ENCODE assay signal across 31 cellular contexts in the genomic region with DNA sequence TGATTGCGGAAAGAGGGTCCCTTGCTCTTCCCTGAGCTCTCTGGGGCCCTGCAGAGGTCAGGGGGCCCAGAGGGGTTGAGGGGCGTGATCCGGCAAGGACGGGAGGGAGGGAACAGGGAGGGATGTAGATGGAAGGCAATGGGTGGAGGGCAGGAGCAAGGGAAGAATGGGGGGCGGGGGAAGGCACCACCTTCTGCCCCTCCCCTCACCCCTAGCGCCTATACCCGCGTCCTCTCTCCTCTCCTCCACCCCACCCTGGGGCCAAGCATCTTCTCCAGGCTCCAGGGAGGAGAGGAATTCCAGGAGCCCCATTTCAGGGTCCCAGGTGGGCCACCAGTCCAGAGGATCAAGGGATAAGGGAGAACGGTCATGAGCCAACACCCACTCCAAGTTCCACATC. TPM values are rescaled to one million over a fixed set of nuclear protein-coding genes. Genes with fewer than 3 reads are reported as not detected.
"Had no signal": no experiment of that assay in that cellular context is flagged by ENCODE, and none has a peak within 500 bp of the region (broad histone marks: within the 10 kb centered on the region; RNA-seq: fewer than 3 reads in every experiment).

No MANE protein-coding gene starts in this region.

- ATAC-seq: activated naive CD8-positive, alpha-beta T cell treated with anti-CD3 and anti-CD28 coated beads, Interleukin-2, amount 50 U/mL, for 24 hours; foreskin keratinocyte; left lung; stimulated activated naive CD8-positive, alpha-beta T cell treated with anti-CD3 and anti-CD28 coated beads, Interleukin-15, Interleukin-2, amounts not matched to agents 100 U/mL and 50 U/mL, for 24 hours had no signal

- H3K79me2 ChIP-seq: parathyroid adenoma had no signal

- H3K4me3 ChIP-seq: esophagus muscularis mucosa, heart right ventricle, left lung, lung, right atrium auricular region, testis, upper lobe of left lung had no signal

- H3K9ac ChIP-seq: parathyroid adenoma had no signal

- H3K27me3 ChIP-seq: esophagus muscularis mucosa, right atrium auricular region, testis, upper lobe of left lung had no signal

- H3K36me3 ChIP-seq: esophagus muscularis mucosa, heart right ventricle, left lung, right atrium auricular region, upper lobe of left lung had no signal

- H3K4me1 ChIP-seq: foreskin keratinocyte, left lung, parathyroid adenoma, upper lobe of left lung had no signal

- H3K27ac Mint-ChIP-seq: activated CD4-positive, alpha-beta memory T cell treated with anti-CD3 and anti-CD28 coated beads, Interleukin-2, amount 10 ng/mL, durations not matched to agents 7 days and 5 days; activated CD4-positive, alpha-beta T cell treated with anti-CD3 and anti-CD28 coated beads, Interleukin-2, amount 10 ng/mL, durations not matched to agents 24 days and 14 days; activated naive CD4-positive, alpha-beta T cell treated with anti-CD3 and anti-CD28 coated beads, Interleukin-2, amount 50 U/mL, for 24 hours; activated naive CD8-positive, alpha-beta T cell treated with anti-CD3 and anti-CD28 coated beads, Interleukin-2, amount 50 U/mL, for 24 hours; activated T-helper 2 cell treated with anti-CD3 and anti-CD28 coated beads, Interferon-gamma antibody, Interleukin-2, Interleukin-4, amounts not matched to agents 10 μg/mL and 5 μg/mL and 100 μg/mL, durations not matched to agents 14 hours and 24 hours and 36 hours had no signal

- H3K9me3 ChIP-seq: esophagus muscularis mucosa, heart right ventricle, left lung, right atrium auricular region, testis, upper lobe of left lung had no signal

- H3K27ac ChIP-seq: esophagus muscularis mucosa, foreskin keratinocyte, left lung, parathyroid adenoma, testis, upper lobe of left lung had no signal

- H3K4me1 Mint-ChIP-seq: activated CD4-positive, alpha-beta memory T cell treated with anti-CD3 and anti-CD28 coated beads, Interleukin-2, amount 10 ng/mL, durations not matched to agents 7 days and 5 days; activated CD4-positive, alpha-beta T cell treated with anti-CD3 and anti-CD28 coated beads, Interleukin-2, amount 10 ng/mL, durations not matched to agents 24 days and 14 days; activated naive CD4-positive, alpha-beta T cell treated with anti-CD3 and anti-CD28 coated beads, Interleukin-2, amount 50 U/mL, for 24 hours; activated naive CD8-positive, alpha-beta T cell treated with anti-CD3 and anti-CD28 coated beads, Interleukin-2, amount 50 U/mL, for 24 hours; central memory CD8-positive, alpha-beta T cell had no signal

- H3K4me3 Mint-ChIP-seq: activated CD4-positive, alpha-beta memory T cell treated with anti-CD3 and anti-CD28 coated beads, Interleukin-2, amount 10 ng/mL, durations not matched to agents 7 days and 5 days; activated CD4-positive, alpha-beta T cell treated with anti-CD3 and anti-CD28 coated beads, Interleukin-2, amount 10 ng/mL, durations not matched to agents 24 days and 14 days; activated naive CD4-positive, alpha-beta T cell treated with anti-CD3 and anti-CD28 coated beads, Interleukin-2, amount 50 U/mL, for 24 hours; activated naive CD8-positive, alpha-beta T cell treated with anti-CD3 and anti-CD28 coated beads, Interleukin-2, amount 50 U/mL, for 24 hours; central memory CD8-positive, alpha-beta T cell had no signal

- H3K36me3 Mint-ChIP-seq: activated naive CD4-positive, alpha-beta T cell treated with anti-CD3 and anti-CD28 coated beads, Interleukin-2, amount 50 U/mL, for 24 hours; naive B cell had no signal

- H2AFZ ChIP-seq: parathyroid adenoma had no signal

- H3K9me3 Mint-ChIP-seq: activated CD4-positive, alpha-beta memory T cell treated with anti-CD3 and anti-CD28 coated beads, Interleukin-2, amount 10 ng/mL, durations not matched to agents 7 days and 5 days; activated CD4-positive, alpha-beta T cell treated with anti-CD3 and anti-CD28 coated beads, Interleukin-2, amount 10 ng/mL, durations not matched to agents 24 days and 14 days; activated naive CD4-positive, alpha-beta T cell treated with anti-CD3 and anti-CD28 coated beads, Interleukin-2, amount 50 U/mL, for 24 hours; activated naive CD8-positive, alpha-beta T cell treated with anti-CD3 and anti-CD28 coated beads, Interleukin-2, amount 50 U/mL, for 24 hours; activated T-helper 2 cell treated with anti-CD3 and anti-CD28 coated beads, Interferon-gamma antibody, Interleukin-2, Interleukin-4, amounts not matched to agents 10 μg/mL and 5 μg/mL and 100 μg/mL, durations not matched to agents 14 hours and 24 hours and 36 hours; central memory CD8-positive, alpha-beta T cell; naive B cell had no signal

- DNase-seq: activated CD4-positive, alpha-beta memory T cell treated with anti-CD3 and anti-CD28 coated beads, Interleukin-2, amount 10 ng/mL, durations not matched to agents 7 days and 5 days; activated CD4-positive, alpha-beta T cell treated with anti-CD3 and anti-CD28 coated beads, Interleukin-2, amount 10 ng/mL, durations not matched to agents 24 days and 14 days; activated CD4-positive, CD25-positive, alpha-beta regulatory T cell treated with anti-CD3 and anti-CD28 coated beads, Interleukin-2, amount 50 U/mL, for 72 hours; activated naive CD8-positive, alpha-beta T cell treated with anti-CD3 and anti-CD28 coated beads, Interleukin-2, amount 50 U/mL, for 24 hours; activated T-cell treated with anti-CD3 and anti-CD28 coated beads, Interleukin-2, amount 50 U/mL, for 48 hours; amygdala; dermis blood vessel endothelial cell; effector CD4-positive, alpha-beta T cell; foreskin keratinocyte; heart right ventricle; kidney glomerular epithelial cell; left lung; naive B cell; occipital lobe; stimulated activated CD4-positive, alpha-beta T cell treated with anti-CD3 and anti-CD28 coated beads, Interleukin-2, amount 100 ng/mL, for 48 hours; stimulated activated naive CD8-positive, alpha-beta T cell treated with anti-CD3 and anti-CD28 coated beads, Interleukin-15, Interleukin-2, amounts not matched to agents 100 U/mL and 50 U/mL, for 24 hours; T-helper 2 cell; testis had no signal

- FAIRE-seq: colon had no signal

RNA-seq across cellular contexts. Expression of a gene that starts 11.8 kb away (rescaled TPM):
- total RNA-seq: activated CD4-positive, alpha-beta memory T cell treated with anti-CD3 and anti-CD28 coated beads, Interleukin-2, amount 10 ng/mL, durations not matched to agents 7 days and 5 days; activated CD4-positive, alpha-beta T cell treated with anti-CD3 and anti-CD28 coated beads, Interleukin-2, amount 10 ng/mL, durations not matched to agents 24 days and 14 days; activated T-helper 2 cell treated with anti-CD3 and anti-CD28 coated beads, Interferon-gamma antibody, Interleukin-2, Interleukin-4, amounts not matched to agents 10 μg/mL and 5 μg/mL and 100 μg/mL, durations not matched to agents 14 hours and 24 hours and 36 hours; dermis blood vessel endothelial cell; foreskin keratinocyte; glomerular endothelial cell; mesenteric fat pad; occipital lobe; pulmonary artery endothelial cell; right atrium auricular region had no signal
- polyA plus RNA-seq: foreskin keratinocyte, neural cell had no signal
